ENCODE assay signal across 6 cellular contexts in genomic region chr11:65524010-65524746, GRCh38. TPM values are rescaled to one million over a fixed set of nuclear protein-coding genes. Genes with fewer than 3 reads are reported as not detected.
DNase-seq lines count a peak whose midpoint lies in the region; ATAC-seq lines count a peak whose summit lies in the region.

No MANE protein-coding gene starts in this region.

- H3K9me2 ChIP-seq in GM23248 (ENCODE audit: insufficient read depth), result no peaks in the 10 kb centered on the region

- WGBS in GM23248 (ENCODE audit: low coverage in 1 of 2, low lambda C conversion rate in 2 of 2, missing lambda C conversion rate in 2 of 2), 2 experiments, result 6 to 12% methylated on average over 12 of the region's 12 CpGs

- 0 out of 2 replicates have a peak, but pooled peaks cover 4% of the 10 kb centered on the region for H3F3A ChIP-seq in GM23248 (ENCODE audit: insufficient read depth)

- in situ Hi-C loops in GM23248 (cut with MboI), result no loop called here

- H3K79me2 ChIP-seq in GM23248 (ENCODE audit: insufficient read depth), result peaks cover 43% of the 10 kb centered on the region

- peak overlapping the region; percentile 73 for H3K4me2 ChIP-seq in GM23248 (ENCODE audit: unreplicated experiment)

- H4K20me1 ChIP-seq in GM23248 (ENCODE audit: insufficient read depth), result no peaks in the 10 kb centered on the region

- no peak for ATAC-seq in GM21737 (IDR thresholded peaks at IDR 0.05; ENCODE audit: unreplicated experiment)
- ATAC-seq in HG03432 (IDR thresholded peaks at IDR 0.05; ENCODE audit: unreplicated experiment), result no peak
- ATAC-seq in HG02885 (IDR thresholded peaks at IDR 0.05; ENCODE audit: poor library complexity, unreplicated experiment), result no peak

- H3K27me3 ChIP-seq in GM23248 (replicated peaks; ENCODE audit: insufficient read depth) (no peaks in the 10 kb centered on the region), muscle layer of colon (ENCODE audit: control insufficient read depth in 1 of 2, insufficient read depth in 2 of 2, low read length in 2 of 2) (no peaks in the 10 kb centered on the region)

- DNase-seq in GM23248, result peak; percentile 71
- DNase-seq in amniotic epithelial cell (ENCODE audit: low read depth), result peak; percentile 79

- H3K9me3 ChIP-seq in GM23248 (ENCODE audit: low read depth), result no peaks in the 10 kb centered on the region
- H3K9me3 ChIP-seq in muscle layer of colon (ENCODE audit: low read length), result no peaks in the 10 kb centered on the region

- H3K36me3 ChIP-seq in GM23248 (ENCODE audit: low read depth) (peaks cover 16% of the 10 kb centered on the region), muscle layer of colon (ENCODE audit: insufficient read depth, low read length) (peaks cover 12% of the 10 kb centered on the region)

- H3K4me1 ChIP-seq in GM23248 (ENCODE audit: insufficient read depth) (peaks cover 18% of the 10 kb centered on the region), muscle layer of colon (ENCODE audit: insufficient read depth, low read length) (peaks cover 20% of the 10 kb centered on the region)

- H3K27ac ChIP-seq in GM23248, result peak overlapping the region; percentile 65
- peak overlapping the region; percentile 68 for H3K27ac ChIP-seq in muscle layer of colon (ENCODE audit: low read depth, low read length)

- H3K9ac ChIP-seq in GM23248, result peak overlapping the region; percentile 70
- H3K9ac ChIP-seq in muscle layer of colon (ENCODE audit: low read length), result peak overlapping the region; percentile 11

- H2AFZ ChIP-seq in GM23248, result peak overlapping the region; percentile 96

- H3K4me3 ChIP-seq in GM23248, result peak overlapping the region; percentile 68
- peak overlapping the region; percentile 21 to 52 for H3K4me3 ChIP-seq in muscle layer of colon (ENCODE audit: low read depth in 1 of 2, low read length in 2 of 2)

RNA-seq across cellular contexts. Expression of gene SCYL1, which starts 0.7 kb away (rescaled TPM):
- 115 and 133 TPM in 2 replicates for total RNA-seq in GM23248 (2014; rRNA removed; shearing (Covaris generic))
- 90.7 and 98.6 TPM in 2 replicates for polyA plus RNA-seq in GM23248 (2016; fragmentation: Nextera tagmentation; extraction: Ambion mirVana)

RNA-seq across cellular contexts. Expression of gene MALAT1, which starts 25.3 kb away (rescaled TPM):
- total RNA-seq in GM23248 (2014; rRNA removed; shearing (Covaris generic)), result 2,638 and 3,272 TPM in 2 replicates
- polyA plus RNA-seq in GM23248 (2016; fragmentation: Nextera tagmentation; extraction: Ambion mirVana), result 7,376 and 13,207 TPM in 2 replicates

RNA-seq across cellular contexts. Expression of gene LTBP3, which starts 34.0 kb away (rescaled TPM):
- total RNA-seq in GM23248 (2014; rRNA removed; shearing (Covaris generic)), result 98.4 and 112 TPM in 2 replicates
- polyA plus RNA-seq in GM23248 (2016; fragmentation: Nextera tagmentation; extraction: Ambion mirVana), result 36.5 and 39.6 TPM in 2 replicates

RNA-seq across cellular contexts. Expression of gene ZNRD2, which starts 46.1 kb away (rescaled TPM):
- total RNA-seq in GM23248 (2014; rRNA removed; shearing (Covaris generic)), result 41.9 and 54.5 TPM in 2 replicates
- polyA plus RNA-seq in GM23248 (2016; fragmentation: Nextera tagmentation; extraction: Ambion mirVana), result 69.3 and 74.9 TPM in 2 replicates

RNA-seq across cellular contexts. Expression of gene FAM89B, which starts 48.2 kb away (rescaled TPM):
- total RNA-seq in GM23248 (2014; rRNA removed; shearing (Covaris generic)), result 41.2 and 67.0 TPM in 2 replicates
- polyA plus RNA-seq in GM23248 (2016; fragmentation: Nextera tagmentation; extraction: Ambion mirVana), result 73.1 and 76.3 TPM in 2 replicates
